9 cellular contexts compared by ENCODE assay signal in the genomic region with DNA sequence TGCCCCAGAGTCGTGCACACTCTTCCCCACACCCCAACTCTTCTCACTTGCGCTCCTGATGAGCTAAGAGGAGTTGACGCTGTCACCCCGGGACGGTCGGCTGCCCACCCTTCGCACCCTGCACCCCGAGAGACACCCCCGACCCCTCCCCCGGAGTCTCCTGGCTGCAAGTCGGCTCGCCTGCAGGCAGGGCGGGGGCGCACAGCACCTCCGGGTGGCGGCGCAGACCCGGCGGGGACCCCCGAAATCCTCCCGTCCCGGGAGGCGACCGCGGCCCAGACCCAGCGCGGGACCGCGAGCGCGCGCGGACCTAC. TPM values are rescaled to one million over a fixed set of nuclear protein-coding genes. Genes with fewer than 3 reads are reported as not detected.
DNase-seq lines count a peak whose midpoint lies in the region; ATAC-seq, FAIRE-seq and TF ChIP-seq lines count a peak whose summit lies in the region.
"Had no signal": no experiment of that assay in that cellular context is flagged by ENCODE, and none has a peak within 500 bp of the region (broad histone marks: within the 10 kb centered on the region; RNA-seq: fewer than 3 reads in every experiment).

No MANE protein-coding gene starts in this region.

- H3K4me2 ChIP-seq in H1 (ENCODE audit: insufficient read depth in 1 of 2, low read depth in 2 of 2, low read length in 2 of 2) (peak overlapping the region; percentile 66 to 86), neural progenitor cell (peak overlapping the region; percentile 96)

- peak overlapping the region in 1 of 4 experiments; percentile 22; a peak in 1 of 7 replicates for H3K9ac ChIP-seq in H1 (replicated peaks in 1 of 4; ENCODE audit: extremely low read depth in 1 of 4, low read depth in 3 of 4, low read length in 3 of 4)
- no peak overlapping the region for H3K9ac ChIP-seq in neural progenitor cell

- H3K4me1 ChIP-seq in H1 (replicated peaks in 1 of 4; ENCODE audit: control insufficient read depth in 3 of 4, insufficient read depth in 4 of 4, low read length in 3 of 4) (peaks cover 0 to 13% (median 2%) of the 10 kb centered on the region in 4 experiments; a peak in 3 of 7 replicates), neural progenitor cell (no peaks in the 10 kb centered on the region)

- no peak overlapping the region for H4K91ac ChIP-seq in H1 (replicated peaks; ENCODE audit: insufficient read length, low read length)

- H3K27me3 Mint-ChIP-seq in IgD-negative memory B cell (peaks cover 45% of the 10 kb centered on the region), neural progenitor cell (ENCODE audit: insufficient read depth, low read depth) (peaks cover 26% of the 10 kb centered on the region)

- no peak for ATAC-seq in GM19455 (IDR thresholded peaks at IDR 0.05; ENCODE audit: unreplicated experiment)

- H2BK20ac ChIP-seq in H1 (ENCODE audit: low read length) = no peak overlapping the region

- no peak overlapping the region for H3K23ac ChIP-seq in H1 (ENCODE audit: insufficient read length)

- POLR2A ChIA-PET in H1 (lab: Charles Lee; ENCODE audit: partially characterized antibody) = interaction anchor here (2.4 kb wide), 1 partner anchor 15 kb away, joined by 9 read pairs; no protein-coding TSS in a partner anchor

- H3K18ac ChIP-seq in H1 (ENCODE audit: extremely low read depth, low read length) = no peak overlapping the region

- H3K27me3 ChIP-seq in H1 (replicated peaks in 1 of 4; ENCODE audit: control insufficient read depth in 3 of 4, extremely low read depth in 1 of 4, insufficient read depth in 3 of 4, low read length in 3 of 4) = peaks cover 0 to 28% (median 20%) of the 10 kb centered on the region in 4 experiments; a peak in 6 of 7 replicates
- peaks cover 41% of the 10 kb centered on the region for H3K27me3 ChIP-seq in neural progenitor cell

- no peak overlapping the region for H2AK5ac ChIP-seq in H1 (ENCODE audit: low read depth, low read length)

- no peak overlapping the region for H3K27ac ChIP-seq in H1 (ENCODE audit: low read depth, low read length)
- no peak overlapping the region for H3K27ac ChIP-seq in neural progenitor cell

- H2AFZ ChIP-seq in H1 (ENCODE audit: low read length) (no peak overlapping the region), neural progenitor cell (replicated peaks) (peak overlapping the region; percentile 66)

- no peak overlapping the region for H2BK12ac ChIP-seq in H1 (ENCODE audit: low read depth, low read length)

- H3K56ac ChIP-seq in H1 (replicated peaks; ENCODE audit: insufficient read length, low read depth, low read length) = no peak overlapping the region

- no peak for TF ChIP-seq EP300 in H1 (IDR thresholded peaks at IDR 0.05; ENCODE audit: borderline replicate concordance in 1 of 2, low read depth in 2 of 2, low read length in 2 of 2)

- H3K4ac ChIP-seq in H1 (replicated peaks; ENCODE audit: insufficient read length, low read depth, low read length) = no peak overlapping the region

- no peak overlapping the region for H3K14ac ChIP-seq in H1 (ENCODE audit: insufficient read length)

- TF ChIP-seq POLR2A in H1 (IDR thresholded peaks at IDR 0.05; ENCODE audit: control extremely low read depth in 1 of 2, low read depth in 2 of 2, low read length in 2 of 2) = no peak

- H3K27ac Mint-ChIP-seq in IgD-negative memory B cell = no peak overlapping the region
- no peak overlapping the region for H3K27ac Mint-ChIP-seq in neural progenitor cell

- no peak overlapping the region; the same call in 1 of the 2 replicates for H4K8ac ChIP-seq in H1 (ENCODE audit: extremely low read depth, insufficient read depth, low read length)

- H3K79me1 ChIP-seq in H1 (ENCODE audit: low read depth, low read length) = no peaks in the 10 kb centered on the region

- H3K4me3 Mint-ChIP-seq in IgD-negative memory B cell (peak overlapping the region in 3 of 4 donors; percentile 46 to 85 (median 81)), neural progenitor cell (peak overlapping the region; percentile 80)

- no CpG with 5 or more reads among the region's 33 CpGs for WGBS in H1 (ENCODE audit: extremely low coverage in 1 of 2, insufficient coverage in 1 of 2, insufficient read length in 1 of 2, insufficient replicate concordance in 2 of 2, low coverage in 1 of 2, low lambda C conversion rate in 2 of 2, missing lambda C conversion rate in 1 of 2), 2 experiments

- no peak for TF ChIP-seq CTCF in AG09309 (IDR thresholded peaks at IDR 0.05; ENCODE audit: control insufficient read depth, insufficient read depth, low read depth, low read length, missing control alignments)
- no peak for TF ChIP-seq CTCF in H1 (IDR thresholded peaks at IDR 0.05; ENCODE audit: control extremely low read depth in 1 of 3, insufficient read depth in 1 of 3, low read depth in 1 of 3, low read length in 3 of 3)
- TF ChIP-seq CTCF in neural progenitor cell (IDR thresholded peaks at IDR 0.05) = no peak

- no peak overlapping the region for H2BK5ac ChIP-seq in H1 (ENCODE audit: low read depth, low read length)

- H2BK15ac ChIP-seq in H1 (ENCODE audit: low read length) = no peak overlapping the region

- FAIRE-seq in H1 (lab: Jason Lieb, UNC) = no peak

- peak overlapping the region; percentile 71 for H3K4me3 ChIP-seq in AG09309 (ENCODE audit: control insufficient read depth, low read depth, low read length)
- H3K4me3 ChIP-seq in H1 (ENCODE audit: extremely low read depth in 1 of 4, insufficient read depth in 2 of 4, low read depth in 3 of 4, low read length in 4 of 4) = peak overlapping the region; percentile 32 to 66 (median 44)
- peak overlapping the region; percentile 68 for H3K4me3 ChIP-seq in neural progenitor cell

- no peak overlapping the region for H2BK120ac ChIP-seq in H1 (replicated peaks; ENCODE audit: low read depth, low read length)

- H3K4me1 Mint-ChIP-seq in IgD-negative memory B cell (peaks cover 4 to 5% (median 5%) of the 10 kb centered on the region in 3 donors), neural progenitor cell (peaks cover 14% of the 10 kb centered on the region)

- H3K9me3 Mint-ChIP-seq in IgD-negative memory B cell = no peaks in the 10 kb centered on the region
- H3K9me3 Mint-ChIP-seq in neural progenitor cell = no peaks in the 10 kb centered on the region

- H3K23me2 ChIP-seq in H1 (ENCODE audit: low read depth, low read length) = peaks cover 7% of the 10 kb centered on the region; the same call in 1 of the 2 replicates

- H4K5ac ChIP-seq in H1 (ENCODE audit: insufficient read length, low read depth, low read length) = no peak overlapping the region

- H3K79me2 ChIP-seq in H1 (ENCODE audit: control insufficient read depth in 1 of 2, insufficient read depth in 2 of 2, low read length in 2 of 2) (no peaks in the 10 kb centered on the region), neural progenitor cell (ENCODE audit: low read depth) (no peaks in the 10 kb centered on the region)

- no peaks in the 10 kb centered on the region for H3K36me3 Mint-ChIP-seq in IgD-negative memory B cell
- H3K36me3 Mint-ChIP-seq in neural progenitor cell = no peaks in the 10 kb centered on the region

- CTCF ChIA-PET in H1 (lab: Charles Lee; ENCODE audit: partially characterized antibody) = interaction anchor here (0.6 to 11.1 kb wide), 4 partner anchors 8 to 30 kb away, joined by 3 to 202 read pairs (median 6); no protein-coding TSS in a partner anchor

- no peaks in the 10 kb centered on the region for H3F3A ChIP-seq in neural progenitor cell (ENCODE audit: low read depth)

- H4K20me1 ChIP-seq in H1 (replicated peaks in 1 of 2; ENCODE audit: control insufficient read depth in 1 of 2, insufficient read depth in 2 of 2, low read length in 2 of 2) (no peaks in the 10 kb centered on the region), neural progenitor cell (ENCODE audit: low read depth) (no peaks in the 10 kb centered on the region)

- no peak for DNase-seq in AG09309 (ENCODE audit: low read depth)
- DNase-seq in H1 (ENCODE audit: low read depth in 1 of 2, low spot score in 2 of 2) = no peak
- DNase-seq in neural progenitor cell (ENCODE audit: low spot score) = no peak
- no peak for DNase-seq in NCI-H2227 treated with DMSO at 0.1 percent for 48 hours (lab: John Stamatoyannopoulos, UW)
- DNase-seq in retina = no peak
- DNase-seq in globus pallidus (ENCODE audit: low spot score) = no peak
- DNase-seq: SIG-M5 had no signal

- no peaks in the 10 kb centered on the region for H3K9me3 ChIP-seq in H1 (ENCODE audit: insufficient read depth in 2 of 2, low read depth in 1 of 2, low read length in 1 of 2)
- H3K9me3 ChIP-seq in neural progenitor cell (ENCODE audit: low read depth) = no peaks in the 10 kb centered on the region

- TF ChIP-seq RAD21 in H1 (IDR thresholded peaks at IDR 0.05 in 1 of 2, conservative IDR thresholded peaks at IDR 0.05 in 1 of 2; ENCODE audit: low read depth in 2 of 2, low read length in 2 of 2) = no peak

- no peaks in the 10 kb centered on the region for H3K36me3 ChIP-seq in H1 (ENCODE audit: control insufficient read depth in 2 of 4, insufficient read depth in 4 of 4, low read length in 3 of 4)
- H3K36me3 ChIP-seq in neural progenitor cell = no peaks in the 10 kb centered on the region

RNA-seq across cellular contexts. Expression of a gene that starts 0.4 kb away (rescaled TPM):
- not detected for polyA plus RNA-seq in IgD-negative memory B cell
- total RNA-seq in H1 (2021; fragmentation: NEBNext Ultra II Directional; extraction: Animal tissue kit (Norgen Biotek cat#: 25700)) = 5.7 and 6.8 TPM in 2 replicates
- polyA plus RNA-seq in H1 (2011; rRNA removed) = 7.9 and 10.8 TPM in 2 replicates
- 7.0 TPM for polyA plus RNA-seq in H1 (2011; cell fraction: cytosol; rRNA removed)
- 9.4 TPM for polyA plus RNA-seq in H1 (2011; cell fraction: nucleus; rRNA removed)
- 5.8 to 13.8 TPM (median 7.0 TPM) in 4 replicates for polyA plus RNA-seq in H1 (2012, experiment 1 of 2)
- polyA plus RNA-seq in H1 (2012, experiment 2 of 2) = 62.0 TPM
- polyA plus RNA-seq in H1 (2013, experiment 1 of 2) = 4.5 TPM
- 6.3 TPM for polyA plus RNA-seq in H1 (2013, experiment 2 of 2)
- polyA minus RNA-seq in H1 (2011; rRNA and poly(A)+ RNA removed) = 3.0 and 3.2 TPM in 2 replicates
- 6.1 TPM for polyA minus RNA-seq in H1 (2011; cell fraction: cytosol; rRNA and poly(A)+ RNA removed)
- polyA minus RNA-seq in H1 (2011; cell fraction: nucleus; rRNA and poly(A)+ RNA removed) = 4.5 TPM
- total RNA-seq in neural progenitor cell (ENCODE audit: low replicate concordance) = 1.4 TPM in 2 replicates

RNA-seq across cellular contexts. Expression of a gene that starts 25.7 kb away (rescaled TPM):
- polyA plus RNA-seq in IgD-negative memory B cell = 21.8 TPM
- total RNA-seq in H1 (2021; fragmentation: NEBNext Ultra II Directional; extraction: Animal tissue kit (Norgen Biotek cat#: 25700)) = 40.2 and 43.8 TPM in 2 replicates
- polyA plus RNA-seq in H1 (2011; rRNA removed) = 76.3 and 113 TPM in 2 replicates
- polyA plus RNA-seq in H1 (2011; cell fraction: cytosol; rRNA removed) = 75.7 TPM
- 349 TPM for polyA plus RNA-seq in H1 (2011; cell fraction: nucleus; rRNA removed)
- polyA plus RNA-seq in H1 (2012, experiment 1 of 2) = 35.5 to 56.1 TPM (median 47.0 TPM) in 4 replicates
- polyA plus RNA-seq in H1 (2012, experiment 2 of 2) = 45.1 TPM
- 69.5 TPM for polyA plus RNA-seq in H1 (2013, experiment 1 of 2)
- polyA plus RNA-seq in H1 (2013, experiment 2 of 2) = 71.8 TPM
- 31.1 and 40.9 TPM in 2 replicates for polyA minus RNA-seq in H1 (2011; rRNA and poly(A)+ RNA removed)
- 34.5 TPM for polyA minus RNA-seq in H1 (2011; cell fraction: cytosol; rRNA and poly(A)+ RNA removed)
- 39.8 TPM for polyA minus RNA-seq in H1 (2011; cell fraction: nucleus; rRNA and poly(A)+ RNA removed)
- 10.1 and 28.7 TPM in 2 replicates for total RNA-seq in neural progenitor cell (ENCODE audit: low replicate concordance)

RNA-seq across cellular contexts. Expression of a gene that starts 33.2 kb away (rescaled TPM):
- polyA plus RNA-seq in IgD-negative memory B cell (1.2 TPM), H1 (2011; rRNA removed) (0.62 and 1.4 TPM in 2 replicates)
- total RNA-seq in H1 (2021; fragmentation: NEBNext Ultra II Directional; extraction: Animal tissue kit (Norgen Biotek cat#: 25700)) = 0.22 and 0.23 TPM in 2 replicates
- 1.7 TPM for polyA plus RNA-seq in H1 (2011; cell fraction: cytosol; rRNA removed)
- polyA plus RNA-seq in H1 (2011; cell fraction: nucleus; rRNA removed) = 3.9 TPM
- 0.43 to 0.91 TPM (median 0.72 TPM) in 4 replicates for polyA plus RNA-seq in H1 (2012, experiment 1 of 2)
- 1.0 TPM for polyA plus RNA-seq in H1 (2012, experiment 2 of 2)
- 0.08 TPM for polyA plus RNA-seq in H1 (2013, experiment 1 of 2)
- polyA plus RNA-seq in H1 (2013, experiment 2 of 2) = 0.09 TPM
- 0.95 and 1.1 TPM in 2 replicates for polyA minus RNA-seq in H1 (2011; rRNA and poly(A)+ RNA removed)
- polyA minus RNA-seq in H1 (2011; cell fraction: cytosol; rRNA and poly(A)+ RNA removed) = 0.81 TPM
- polyA minus RNA-seq in H1 (2011; cell fraction: nucleus; rRNA and poly(A)+ RNA removed) = 2.9 TPM
- 0.15 TPM in 1 of 2 replicates, not detected in the other for total RNA-seq in neural progenitor cell (ENCODE audit: low replicate concordance)

RNA-seq across cellular contexts. Expression of a gene that starts 50.4 kb away (rescaled TPM):
- polyA plus RNA-seq in IgD-negative memory B cell (4,223 TPM), H1 (2011; rRNA removed) (895 and 1,153 TPM in 2 replicates)
- total RNA-seq in H1 (2021; fragmentation: NEBNext Ultra II Directional; extraction: Animal tissue kit (Norgen Biotek cat#: 25700)) = 1,461 and 1,535 TPM in 2 replicates
- 859 TPM for polyA plus RNA-seq in H1 (2011; cell fraction: cytosol; rRNA removed)
- polyA plus RNA-seq in H1 (2011; cell fraction: nucleus; rRNA removed) = 858 TPM
- 2,371 to 2,868 TPM (median 2,459 TPM) in 4 replicates for polyA plus RNA-seq in H1 (2012, experiment 1 of 2)
- polyA plus RNA-seq in H1 (2012, experiment 2 of 2) = 3,437 TPM
- 1,345 TPM for polyA plus RNA-seq in H1 (2013, experiment 1 of 2)
- 1,427 TPM for polyA plus RNA-seq in H1 (2013, experiment 2 of 2)
- 388 and 391 TPM in 2 replicates for polyA minus RNA-seq in H1 (2011; rRNA and poly(A)+ RNA removed)
- polyA minus RNA-seq in H1 (2011; cell fraction: cytosol; rRNA and poly(A)+ RNA removed) = 705 TPM
- 403 TPM for polyA minus RNA-seq in H1 (2011; cell fraction: nucleus; rRNA and poly(A)+ RNA removed)
- 649 and 846 TPM in 2 replicates for total RNA-seq in neural progenitor cell (ENCODE audit: low replicate concordance)
